In genomic region chr16:16805809-16806208, GRCh38 we compare ENCODE assay signal across 28 cellular contexts.
"Had no signal": no experiment of that assay in that cellular context is flagged by ENCODE, and none has a peak within 500 bp of the region (broad histone marks: within the 10 kb centered on the region; RNA-seq: fewer than 3 reads in every experiment).

No MANE protein-coding gene starts in this region.

- DNase-seq: activated CD4-positive, alpha-beta memory T cell treated with anti-CD3 and anti-CD28 coated beads for 36 hours; activated CD4-positive, alpha-beta T cell treated with anti-CD3 and anti-CD28 coated beads for 36 hours; activated CD4-positive, alpha-beta T cell treated with anti-CD3 and anti-CD28 coated beads, Interleukin-2, amount 10 ng/mL, durations not matched to agents 24 days and 14 days; activated CD4-positive, CD25-positive, alpha-beta regulatory T cell; activated CD4-positive, CD25-positive, alpha-beta regulatory T cell treated with anti-CD3 and anti-CD28 coated beads, Interleukin-2, amount 50 U/mL, for 72 hours; activated CD8-positive, alpha-beta memory T cell treated with anti-CD3 and anti-CD28 coated beads, Interleukin-2, amount 10 ng/mL, durations not matched to agents 7 days and 5 days; activated CD8-positive, alpha-beta memory T cell treated with anti-CD3 and anti-CD28 coated beads, Interleukin-2, amount 50 U/mL, for 4 hours; activated CD8-positive, alpha-beta T cell treated with anti-CD3 and anti-CD28 coated beads, Interleukin-2, amount 10 ng/mL, durations not matched to agents 7 days and 5 days; activated effector memory CD4-positive, alpha-beta T cell treated with anti-CD3 and anti-CD28 coated beads, Interleukin-2, amount 50 U/mL, for 16 hours; activated naive CD4-positive, alpha-beta T cell treated with anti-CD3 and anti-CD28 coated beads for 36 hours; activated naive CD8-positive, alpha-beta T cell treated with anti-CD3 and anti-CD28 coated beads for 36 hours; activated naive CD8-positive, alpha-beta T cell treated with anti-CD3 and anti-CD28 coated beads, Interleukin-2, amount 50 U/mL, for 24 hours; activated T-cell treated with anti-CD3 and anti-CD28 coated beads, Interleukin-2, amount 50 U/mL, for 1 hour; activated T-cell treated with anti-CD3 and anti-CD28 coated beads, Interleukin-2, amount 50 U/mL, for 48 hours; adrenal gland; amygdala; aorta; body of pancreas; caudate nucleus; cortex of kidney; dermis blood vessel endothelial cell; effector CD4-positive, alpha-beta T cell; effector memory CD8-positive, alpha-beta T cell; erythroblast; foreskin keratinocyte; gastrocnemius medialis; glutamatergic neuron; heart left ventricle had no signal

- ATAC-seq: activated CD4-positive, alpha-beta T cell treated with anti-CD3 and anti-CD28 coated beads for 36 hours; activated CD8-positive, alpha-beta memory T cell treated with anti-CD3 and anti-CD28 coated beads, Interleukin-2, amount 10 ng/mL, durations not matched to agents 7 days and 5 days; activated CD8-positive, alpha-beta T cell treated with anti-CD3 and anti-CD28 coated beads, Interleukin-2, amount 10 ng/mL, durations not matched to agents 7 days and 5 days; activated naive CD8-positive, alpha-beta T cell treated with anti-CD3 and anti-CD28 coated beads, Interleukin-2, amount 50 U/mL, for 24 hours; body of pancreas; effector memory CD8-positive, alpha-beta T cell; foreskin keratinocyte; gastrocnemius medialis; heart left ventricle had no signal
